ENCODE assay signal across 31 cellular contexts in genomic region chr9:28177925-28178324, GRCh38.
A peak's percentile ranks its signal among the peaks of the same experiment; 100 is the strongest.
DNase-seq lines count a peak whose midpoint lies in the region; ATAC-seq and TF ChIP-seq lines count a peak whose summit lies in the region.
"Had no signal": no experiment of that assay in that cellular context is flagged by ENCODE, and none has a peak within 500 bp of the region (broad histone marks: within the 10 kb centered on the region; RNA-seq: fewer than 3 reads in every experiment).

No MANE protein-coding gene starts in this region.

- H3K4me3 ChIP-seq in SK-N-SH (ENCODE audit: low read depth in 2 of 2, low read length in 1 of 2), result no peak overlapping the region
- H3K4me3 ChIP-seq: A549; BLaER1; BLaER1 treated with 17β-estradiol and CSF1 and Interleukin-3, amounts not matched to agents 10 nM and 100 nM had no signal

- H3F3A ChIP-seq in SK-N-SH (replicated peaks; ENCODE audit: insufficient read depth), result no peaks in the 10 kb centered on the region

- peak overlapping the region in 1 of 2 experiments; percentile 87; a peak in 2 of 4 replicates for H3K27ac ChIP-seq in SK-N-SH (ENCODE audit: low read depth in 2 of 2, low read length in 1 of 2)
- H3K27ac ChIP-seq: 22Rv1; A549; BLaER1; BLaER1 treated with 17β-estradiol and CSF1 and Interleukin-3, amounts not matched to agents 10 nM and 100 nM; C4-2B had no signal

- no peaks in the 10 kb centered on the region for H3K27me3 ChIP-seq in SK-N-SH (ENCODE audit: insufficient read depth)
- H3K27me3 ChIP-seq: BE2C; BLaER1; BLaER1 treated with 17β-estradiol and CSF1 and Interleukin-3, amounts not matched to agents 10 nM and 100 nM had no signal

- no peaks in the 10 kb centered on the region for H3K36me3 ChIP-seq in SK-N-SH (replicated peaks in 1 of 2; ENCODE audit: control insufficient read depth in 1 of 2, insufficient read depth in 2 of 2, low read length in 1 of 2)
- H3K36me3 ChIP-seq: BE2C; BLaER1; BLaER1 treated with 17β-estradiol and CSF1 and Interleukin-3, amounts not matched to agents 10 nM and 100 nM had no signal

- no peak for TF ChIP-seq RAD21 in SK-N-SH (IDR thresholded peaks at IDR 0.05; ENCODE audit: low read length)

- CTCF ChIA-PET in SK-N-SH (lab: Yijun Ruan, JAX), result interaction anchor here (1.2 to 1.4 kb wide), 2 partner anchors 49 to 105 kb away, joined by 3 to 4 read pairs; no protein-coding TSS in a partner anchor

- TF ChIP-seq CTCF in SK-N-SH (IDR thresholded peaks at IDR 0.05) (no peak), neural crest cell (conservative IDR thresholded peaks at IDR 0.05) (no peak)

- H3K27me3 Mint-ChIP-seq in neural crest cell (ENCODE audit: low read depth), result no peaks in the 10 kb centered on the region
- H3K27me3 Mint-ChIP-seq: B cell; CD4-positive, alpha-beta T cell; CD4-positive, CD25-positive, alpha-beta regulatory T cell; CD8-positive, alpha-beta memory T cell had no signal

- H3K9ac ChIP-seq in SK-N-SH, result no peak overlapping the region
- H3K9ac ChIP-seq: BLaER1; BLaER1 treated with 17β-estradiol and CSF1 and Interleukin-3, amounts not matched to agents 10 nM and 100 nM had no signal

- POLR2A ChIA-PET in SK-N-SH (lab: Yijun Ruan, JAX), result no interaction called here

- no peaks in the 10 kb centered on the region for H3K9me2 ChIP-seq in SK-N-SH

- peak in 1 of 2 experiments; percentile 71; a peak in 1 of 4 replicates for TF ChIP-seq EP300 in SK-N-SH (IDR thresholded peaks at IDR 0.05; ENCODE audit: borderline replicate concordance in 1 of 2, low read depth in 1 of 2, low read length in 1 of 2)

- H4K20me1 ChIP-seq in SK-N-SH (ENCODE audit: insufficient read depth), result no peaks in the 10 kb centered on the region
- H4K20me1 ChIP-seq: BLaER1; BLaER1 treated with 17β-estradiol and CSF1 and Interleukin-3, amounts not matched to agents 10 nM and 100 nM had no signal

- DNase-seq in SK-N-SH (peak; percentile 51), neural crest cell (ENCODE audit: low read depth, low spot score) (no peak), COLO829 (ENCODE audit: low spot score) (no peak)
- DNase-seq: 8988T; ACHN; AML-193; BE2C; C1 segment of cervical spinal cord; Caco-2; Calu3; CD4-positive, alpha-beta memory T cell; CD4-positive, alpha-beta T cell; CD4-positive, CD25-positive, alpha-beta regulatory T cell; CD8-positive, alpha-beta memory T cell; CD8-positive, alpha-beta T cell; COR-L47; DMS 273 treated with DMSO at 0.1 percent for 48 hours; DMS153; DMS53; DMS79; DMS79 treated with DMSO at 0.1 percent for 48 hours; DND-41; EL had no signal

- 75% methylated on average over 4 of the region's 4 CpGs for WGBS in SK-N-SH (ENCODE audit: low lambda C conversion rate)

- H2AFZ ChIP-seq in SK-N-SH (ENCODE audit: low read depth), result no peak overlapping the region

- H3K4me1 Mint-ChIP-seq in neural crest cell, result no peaks in the 10 kb centered on the region
- H3K4me1 Mint-ChIP-seq: B cell; CD14-positive monocyte; CD4-positive, CD25-positive, alpha-beta regulatory T cell; CD8-positive, alpha-beta memory T cell had no signal

- no peaks in the 10 kb centered on the region for H3K9me3 Mint-ChIP-seq in neural crest cell
- H3K9me3 Mint-ChIP-seq: CD8-positive, alpha-beta T cell had no signal

- no peaks in the 10 kb centered on the region for H3K36me3 Mint-ChIP-seq in neural crest cell (ENCODE audit: low read depth)
- H3K36me3 Mint-ChIP-seq: CD14-positive monocyte; CD4-positive, alpha-beta memory T cell; CD4-positive, CD25-positive, alpha-beta regulatory T cell; CD8-positive, alpha-beta memory T cell; CD8-positive, alpha-beta T cell had no signal

- no peaks in the 10 kb centered on the region for H3K79me2 ChIP-seq in SK-N-SH (ENCODE audit: insufficient read depth)

- H3K4me3 Mint-ChIP-seq in neural crest cell, result no peak overlapping the region
- H3K4me3 Mint-ChIP-seq: B cell; CD14-positive monocyte; CD4-positive, alpha-beta memory T cell; CD4-positive, alpha-beta T cell; CD4-positive, CD25-positive, alpha-beta regulatory T cell; CD8-positive, alpha-beta memory T cell; CD8-positive, alpha-beta T cell had no signal

- H3K9me3 ChIP-seq in SK-N-SH, result no peaks in the 10 kb centered on the region
- H3K9me3 ChIP-seq: A549, BE2C, BLaER1, Caco-2 had no signal

- peak overlapping the region; percentile 3 for H3K27ac Mint-ChIP-seq in neural crest cell (ENCODE audit: unreplicated experiment)
- H3K27ac Mint-ChIP-seq: B cell; CD14-positive monocyte; CD4-positive, alpha-beta memory T cell; CD4-positive, alpha-beta T cell; CD4-positive, CD25-positive, alpha-beta regulatory T cell; CD8-positive, alpha-beta memory T cell; CD8-positive, alpha-beta T cell had no signal

- peaks cover 0 to 17% of the 10 kb centered on the region in 2 experiments; a peak in 2 of 4 replicates for H3K4me1 ChIP-seq in SK-N-SH (ENCODE audit: control insufficient read depth in 1 of 2, insufficient read depth in 2 of 2, low read depth in 1 of 2, low read length in 1 of 2)
- H3K4me1 ChIP-seq: A549; BLaER1; BLaER1 treated with 17β-estradiol and CSF1 and Interleukin-3, amounts not matched to agents 10 nM and 100 nM; Caco-2 had no signal

- no peak overlapping the region for H3K4me2 ChIP-seq in SK-N-SH
- H3K4me2 ChIP-seq: A549; BLaER1; BLaER1 treated with 17β-estradiol and CSF1 and Interleukin-3, amounts not matched to agents 10 nM and 100 nM had no signal

- no peak for ATAC-seq in SK-N-SH treated with all-trans-retinoic acid at 6 μM for 48 hours
- ATAC-seq: A549; CD8-positive, alpha-beta T cell had no signal

TF ChIP-seq in SK-N-SH, 30 proteins besides CTCF, POLR2A, EP300 and RAD21:
- peak; percentile 93 for TF ChIP-seq GATA2 (CRISPR knock-in tag; IDR thresholded peaks at IDR 0.05)
- peak; percentile 77; the same call in 1 of the 2 replicates for TF ChIP-seq FOXJ3 (CRISPR knock-in tag; IDR thresholded peaks at IDR 0.05)
- TF ChIP-seq TEAD4 (IDR thresholded peaks at IDR 0.05; ENCODE audit: borderline replicate concordance, insufficient read depth), result no peak
- TF ChIP-seq POLR2AphosphoS5 (IDR thresholded peaks at IDR 0.05; ENCODE audit: low read depth, low read length), result no peak
- no peak for TF ChIP-seq USF2 (IDR thresholded peaks at IDR 0.05; ENCODE audit: borderline replicate concordance, low read depth, low read length)
- no peak for TF ChIP-seq TCF12 (IDR thresholded peaks at IDR 0.05)
- TF ChIP-seq CHD2 (IDR thresholded peaks at IDR 0.05; ENCODE audit: low read length, partially characterized antibody), result no peak
- TF ChIP-seq NRF1 (IDR thresholded peaks at IDR 0.05; ENCODE audit: low read depth, low read length), result no peak
- peak; percentile 37; the same call in 1 of the 2 replicates for TF ChIP-seq RCOR1 (IDR thresholded peaks at IDR 0.05; ENCODE audit: low read length)
TF ChIP-seq in SK-N-SH: peak in this region for 3.

TF ChIP-seq in SK-N-SH treated with all-trans-retinoic acid at 6 μM for 48 hours, 23 proteins besides CTCF, POLR2A, EP300 and RAD21:
- TF ChIP-seq TSHZ2 (CRISPR knock-in tag; IDR thresholded peaks at IDR 0.05), result no peak
- no peak for TF ChIP-seq TOX (CRISPR knock-in tag; IDR thresholded peaks at IDR 0.05; ENCODE audit: borderline replicate concordance)
TF ChIP-seq in SK-N-SH treated with all-trans-retinoic acid at 6 μM for 48 hours: peak in this region for 0.
